ENCODE assay signal across 32 cellular contexts in the genomic region with DNA sequence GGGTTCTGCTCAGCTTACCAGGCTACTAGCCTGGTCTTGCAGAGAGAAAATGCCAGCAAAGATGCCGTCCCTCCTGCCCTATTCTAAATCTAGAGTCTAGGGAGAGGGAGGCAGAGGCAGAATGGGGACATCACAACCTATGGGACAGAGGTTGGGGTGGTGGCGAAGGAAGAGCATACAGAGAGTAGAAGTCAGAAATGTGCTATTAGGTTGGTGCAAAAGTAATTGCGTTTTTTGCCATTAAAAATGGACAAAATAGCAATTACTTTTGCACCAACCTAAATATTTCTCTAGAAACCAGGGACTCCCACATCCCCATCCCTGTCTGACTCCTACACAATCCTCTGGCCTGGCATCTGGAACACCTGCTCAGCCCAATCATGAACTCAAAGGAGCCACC.
"Had no signal": no experiment of that assay in that cellular context is flagged by ENCODE, and none has a peak within 500 bp of the region (broad histone marks: within the 10 kb centered on the region; RNA-seq: fewer than 3 reads in every experiment).

No MANE protein-coding gene starts in this region.

- ATAC-seq: activated CD4-positive, alpha-beta T cell treated with anti-CD3 and anti-CD28 coated beads for 36 hours; activated CD4-positive, CD25-positive, alpha-beta regulatory T cell treated with anti-CD3 and anti-CD28 coated beads, Interleukin-2, amount 50 U/mL, for 24 hours; activated CD8-positive, alpha-beta memory T cell treated with anti-CD3 and anti-CD28 coated beads, Interleukin-2, amount 10 ng/mL, durations not matched to agents 7 days and 5 days; activated CD8-positive, alpha-beta T cell treated with anti-CD3 and anti-CD28 coated beads, Interleukin-2, amount 10 ng/mL, durations not matched to agents 7 days and 5 days; activated naive CD8-positive, alpha-beta T cell treated with anti-CD3 and anti-CD28 coated beads, Interleukin-2, amount 50 U/mL, for 24 hours; WTC11 had no signal

- H3K4me3 ChIP-seq: ascending aorta, cardiac muscle cell had no signal

- FAIRE-seq: bronchial epithelial cell, TTC549 had no signal

- H3K27me3 ChIP-seq: ascending aorta, cardiac muscle cell had no signal

- H3K36me3 ChIP-seq: ascending aorta, cardiac muscle cell, WERI-Rb-1 had no signal

- H3K27ac ChIP-seq: ascending aorta, cardiac muscle cell, WERI-Rb-1 had no signal

- H3K4me1 ChIP-seq: ascending aorta had no signal

- DNase-seq: activated CD4-positive, alpha-beta memory T cell treated with anti-CD3 and anti-CD28 coated beads, Interleukin-2, amount 10 ng/mL, durations not matched to agents 7 days and 5 days; activated CD4-positive, alpha-beta T cell treated with anti-CD3 and anti-CD28 coated beads for 1 hour; activated CD4-positive, alpha-beta T cell treated with anti-CD3 and anti-CD28 coated beads for 36 hours; activated CD4-positive, alpha-beta T cell treated with anti-CD3 and anti-CD28 coated beads for 48 hours; activated CD4-positive, alpha-beta T cell treated with anti-CD3 and anti-CD28 coated beads, Interleukin-2, amount 10 ng/mL, durations not matched to agents 7 days and 5 days; activated CD4-positive, alpha-beta T cell treated with anti-CD3 and anti-CD28 coated beads, Interleukin-2, amount 50 U/mL, for 48 hours; activated CD4-positive, CD25-positive, alpha-beta regulatory T cell; activated CD8-positive, alpha-beta memory T cell treated with anti-CD3 and anti-CD28 coated beads for 24 hours; activated CD8-positive, alpha-beta memory T cell treated with anti-CD3 and anti-CD28 coated beads, Interleukin-2, amount 10 ng/mL, durations not matched to agents 7 days and 5 days; activated CD8-positive, alpha-beta memory T cell treated with anti-CD3 and anti-CD28 coated beads, Interleukin-2, amount 50 U/mL, for 48 hours; activated CD8-positive, alpha-beta T cell treated with anti-CD3 and anti-CD28 coated beads, Interleukin-2, amount 10 ng/mL, durations not matched to agents 7 days and 5 days; activated effector memory CD4-positive, alpha-beta T cell treated with Interleukin-2 at 50 U/mL for 16 hours; activated gamma-delta T cell; activated naive CD4-positive, alpha-beta T cell treated with anti-CD3 and anti-CD28 coated beads, Interleukin-2, amount 10 ng/mL, durations not matched to agents 7 days and 5 days; activated naive CD4-positive, alpha-beta T cell treated with Interleukin-2 at 50 U/mL for 16 hours; activated naive CD8-positive, alpha-beta T cell treated with anti-CD3 and anti-CD28 coated beads, Interleukin-2, amount 10 ng/mL, durations not matched to agents 7 days and 5 days; activated naive CD8-positive, alpha-beta T cell treated with anti-CD3 and anti-CD28 coated beads, Interleukin-2, amount 50 U/mL, for 24 hours; activated T-cell treated with anti-CD3 and anti-CD28 coated beads, Interleukin-2, amount 50 U/mL, for 24 hours; activated T-cell treated with anti-CD3 and anti-CD28 coated beads, Interleukin-2, amount 50 U/mL, for 48 hours; amygdala; anterior cingulate cortex; central memory CD4-positive, alpha-beta T cell; T-helper 1 cell; T-helper 2 cell; T-helper 9 cell; WERI-Rb-1 had no signal
